In the genomic region with DNA sequence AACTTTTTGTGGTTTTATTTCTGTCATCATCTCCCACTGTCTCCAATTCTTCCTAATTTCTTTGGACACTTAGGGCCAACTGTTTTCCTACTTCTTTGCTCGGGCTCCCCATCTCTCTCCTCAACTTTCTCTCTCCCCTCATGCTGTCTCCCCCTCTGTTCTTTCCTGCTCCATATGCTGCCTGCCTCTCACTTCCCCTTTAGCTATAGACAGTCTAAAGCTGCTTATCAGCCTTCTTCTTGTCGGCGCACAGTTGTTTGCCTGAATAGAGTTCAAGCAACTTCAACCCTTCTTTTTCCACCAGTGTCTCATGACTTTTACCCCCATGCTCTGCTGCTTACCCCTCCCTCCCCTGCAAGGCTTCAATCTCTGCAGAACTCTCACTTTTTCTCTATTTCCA, we compare ENCODE assay signal across 32 cellular contexts.
A peak's percentile ranks its signal among the peaks of the same experiment; 100 is the strongest.
DNase-seq lines count a peak whose midpoint lies in the region; TF ChIP-seq lines count a peak whose summit lies in the region.
"Had no signal": no experiment of that assay in that cellular context is flagged by ENCODE, and none has a peak within 500 bp of the region (broad histone marks: within the 10 kb centered on the region; RNA-seq: fewer than 3 reads in every experiment).

No MANE protein-coding gene starts in this region.

- TF ChIP-seq CTCF in osteocyte (IDR thresholded peaks at IDR 0.05) = no peak
- no peak for TF ChIP-seq CTCF in uterus (IDR thresholded peaks at IDR 0.05)

- intact Hi-C loops in uterus (cut with DNase I; ENCODE audit: low total_unique reads) = no loop called here

- no peak overlapping the region for H3K9ac ChIP-seq in Karpas-422 (ENCODE audit: low read length)

- no peak overlapping the region for H2AFZ ChIP-seq in Karpas-422 (ENCODE audit: low read length)
- H2AFZ ChIP-seq: GM23338 had no signal

- peak overlapping the region; percentile 28 for H3K4me3 Mint-ChIP-seq in osteocyte (ENCODE audit: unreplicated experiment)
- H3K4me3 Mint-ChIP-seq: activated naive CD8-positive, alpha-beta T cell treated with anti-CD3 and anti-CD28 coated beads for 36 hours; GM23338; HFFc6; IgD-negative memory B cell; naive thymus-derived CD4-positive, alpha-beta T cell; type B pancreatic cell had no signal

- no peaks in the 10 kb centered on the region for H3K27me3 Mint-ChIP-seq in osteocyte (ENCODE audit: unreplicated experiment)
- H3K27me3 Mint-ChIP-seq: IgD-negative memory B cell, type B pancreatic cell had no signal

- TF ChIP-seq POLR2A in uterus (IDR thresholded peaks at IDR 0.05) = no peak

- H3K36me3 Mint-ChIP-seq in osteocyte (ENCODE audit: unreplicated experiment) = no peaks in the 10 kb centered on the region
- H3K36me3 Mint-ChIP-seq: activated naive CD8-positive, alpha-beta T cell treated with anti-CD3 and anti-CD28 coated beads for 36 hours; IgD-negative memory B cell; naive thymus-derived CD4-positive, alpha-beta T cell; type B pancreatic cell had no signal

- peaks cover 30% of the 10 kb centered on the region for H3K4me1 Mint-ChIP-seq in osteocyte (ENCODE audit: unreplicated experiment)
- H3K4me1 Mint-ChIP-seq: activated naive CD8-positive, alpha-beta T cell treated with anti-CD3 and anti-CD28 coated beads for 36 hours; GM23338; IgD-negative memory B cell; naive thymus-derived CD4-positive, alpha-beta T cell had no signal

- no peaks in the 10 kb centered on the region for H3K36me3 ChIP-seq in Karpas-422 (ENCODE audit: insufficient read depth, low read length)
- H3K36me3 ChIP-seq in uterus = no peaks in the 10 kb centered on the region
- H3K36me3 ChIP-seq: ascending aorta, cardiac muscle cell, gastroesophageal sphincter, lower lobe of right lung, SJCRH30 had no signal

- H3K79me2 ChIP-seq in Karpas-422 (ENCODE audit: low read length) = no peaks in the 10 kb centered on the region

- DNase-seq in SKM-1 treated with dmso at 0.1 percent for 144 hours (lab: John Stamatoyannopoulos, UW; ENCODE audit: unreplicated experiment) (peak; percentile 5), SKM-1 (lab: John Stamatoyannopoulos, UW; ENCODE audit: unreplicated experiment) (no peak), Karpas-422 (no peak), OCI-M1 (lab: John Stamatoyannopoulos, UW) (peak; percentile 8), osteocyte (ENCODE audit: extremely low spot score, unreplicated experiment) (no peak), uterus (no peak), 8988T (no peak)
- DNase-seq in activated effector memory CD4-positive, alpha-beta T cell treated with anti-CD3 and anti-CD28 coated beads, Interleukin-2, amount 50 U/mL, for 16 hours = no peak
- DNase-seq: activated naive CD8-positive, alpha-beta T cell treated with anti-CD3 and anti-CD28 coated beads for 36 hours; DMS79; effector CD8-positive, alpha-beta T cell; GF-D8; HFFc6; hippocampal formation; lower lobe of right lung; naive thymus-derived CD4-positive, alpha-beta T cell; NCI-H1417 treated with DMSO at 0.1 percent for 48 hours; NCI-H2029 treated with DMSO at 0.1 percent for 48 hours; NCI-H524 treated with DMSO at 0.1 percent for 48 hours; NK-92 treated with Interleukin-12 subunit alpha and Interleukin-12 subunit beta, amount 100 ng/mL, for 24 hours; nucleus accumbens; psoas muscle; SJCRH30; stimulated activated CD4-positive, alpha-beta T cell treated with anti-CD3 and anti-CD28 coated beads, Interleukin-4, amount 100 ng/mL, for 24 hours; substantia nigra had no signal

- H3K9me3 Mint-ChIP-seq in osteocyte (ENCODE audit: unreplicated experiment) = no peaks in the 10 kb centered on the region
- H3K9me3 Mint-ChIP-seq: activated naive CD8-positive, alpha-beta T cell treated with anti-CD3 and anti-CD28 coated beads for 36 hours; activated T-helper 2 cell treated with anti-CD3 and anti-CD28 coated beads, Interferon-gamma antibody, Interleukin-2, Interleukin-4, amounts not matched to agents 10 μg/mL and 5 μg/mL and 100 μg/mL, durations not matched to agents 14 hours and 24 hours and 36 hours; GM23338; IgD-negative memory B cell; type B pancreatic cell had no signal

- peaks cover 10% of the 10 kb centered on the region for H3K4me1 ChIP-seq in Karpas-422 (ENCODE audit: low read length)
- H3K4me1 ChIP-seq in uterus = no peaks in the 10 kb centered on the region
- H3K4me1 ChIP-seq: ascending aorta, gastroesophageal sphincter, lower lobe of right lung, psoas muscle, SJCRH30 had no signal

- no peaks in the 10 kb centered on the region for H3K9me3 ChIP-seq in Karpas-422 (ENCODE audit: low read length)
- no peaks in the 10 kb centered on the region for H3K9me3 ChIP-seq in uterus
- H3K9me3 ChIP-seq: ascending aorta, gastroesophageal sphincter, lower lobe of right lung, psoas muscle, SJCRH30 had no signal

- H3K27ac Mint-ChIP-seq in osteocyte (ENCODE audit: unreplicated experiment) = peak overlapping the region; percentile 63
- H3K27ac Mint-ChIP-seq: activated naive CD8-positive, alpha-beta T cell treated with anti-CD3 and anti-CD28 coated beads for 36 hours; activated T-helper 2 cell treated with anti-CD3 and anti-CD28 coated beads, Interferon-gamma antibody, Interleukin-2, Interleukin-4, amounts not matched to agents 10 μg/mL and 5 μg/mL and 100 μg/mL, durations not matched to agents 14 hours and 24 hours and 36 hours; GM23338; HFFc6; IgD-negative memory B cell; type B pancreatic cell had no signal

- no peaks in the 10 kb centered on the region for H4K20me1 ChIP-seq in Karpas-422 (ENCODE audit: insufficient read depth, low read depth, low read length)

- no peaks in the 10 kb centered on the region for H3K9me2 ChIP-seq in Karpas-422 (replicated peaks; ENCODE audit: insufficient read depth, low read length)

- H3K4me2 ChIP-seq in Karpas-422 (ENCODE audit: low read depth, low read length, poor library complexity, severe bottlenecking) = peak overlapping the region; percentile 8
- H3K4me2 ChIP-seq: GM23338 had no signal

- no peak overlapping the region for H3K27ac ChIP-seq in Karpas-422 (ENCODE audit: low read length)
- H3K27ac ChIP-seq in uterus = no peak overlapping the region
- H3K27ac ChIP-seq: ascending aorta, cardiac muscle cell, gastroesophageal sphincter, lower lobe of right lung, psoas muscle, SJCRH30 had no signal

- no peak overlapping the region for H3K4me3 ChIP-seq in Karpas-422 (ENCODE audit: low read length)
- H3K4me3 ChIP-seq in uterus = no peak overlapping the region
- H3K4me3 ChIP-seq: ascending aorta, cardiac muscle cell, gastroesophageal sphincter, GM23338, lower lobe of right lung, psoas muscle, SJCRH30 had no signal

- H3K27me3 ChIP-seq in Karpas-422 (ENCODE audit: low read length) (no peaks in the 10 kb centered on the region), uterus (no peaks in the 10 kb centered on the region)
- H3K27me3 ChIP-seq: ascending aorta, cardiac muscle cell, gastroesophageal sphincter, SJCRH30 had no signal

Comparison
In these comparisons a context has a peak if more than half of its experiments do, and no peak if none do; other contexts are left out.
1. DNase-seq: peak in SKM-1 treated with dmso at 0.1 percent for 144 hours (single experiment) and OCI-M1 (single experiment); none in SKM-1 (single experiment), Karpas-422 (single experiment), osteocyte (single experiment), uterus (0 of 2), activated effector memory CD4-positive, alpha-beta T cell treated with anti-CD3 and anti-CD28 coated beads, Interleukin-2, amount 50 U/mL, for 16 hours (single experiment) and 8988T (single experiment).